In the genomic region with DNA sequence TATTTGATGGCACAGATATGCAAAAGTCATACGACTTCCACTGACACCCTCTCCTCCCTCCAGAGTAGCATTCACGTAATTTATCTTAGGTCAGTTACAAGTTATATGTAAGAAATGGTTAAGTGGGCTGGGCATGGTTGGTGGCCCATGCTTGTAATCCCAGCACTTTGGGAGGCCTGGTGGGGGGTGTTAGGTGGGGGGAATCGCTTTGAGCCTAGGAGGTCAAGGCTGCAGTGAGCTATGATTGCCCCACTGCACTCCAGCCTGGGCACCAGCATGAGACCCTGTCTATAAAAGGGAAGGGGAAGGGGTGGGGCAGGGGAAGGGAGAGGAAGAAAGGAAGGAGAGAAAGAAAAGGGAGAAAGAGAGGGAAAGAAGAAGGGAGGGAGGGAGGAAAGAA, we compare ENCODE assay signal across 17 cellular contexts.
"Had no signal": no experiment of that assay in that cellular context is flagged by ENCODE, and none has a peak within 500 bp of the region (broad histone marks: within the 10 kb centered on the region; RNA-seq: fewer than 3 reads in every experiment).

No MANE protein-coding gene starts in this region.

- H3K9me3 ChIP-seq: colonic mucosa, esophagus squamous epithelium, right atrium auricular region, stomach, testis, upper lobe of right lung had no signal

- H3K36me3 ChIP-seq: colonic mucosa, esophagus squamous epithelium, right atrium auricular region, stomach, upper lobe of right lung, WERI-Rb-1 had no signal

- H3K27ac ChIP-seq: colonic mucosa, testis, upper lobe of right lung, WERI-Rb-1 had no signal

- H3K27me3 Mint-ChIP-seq: brain, progenitor cell of endocrine pancreas had no signal

- H3K36me3 Mint-ChIP-seq: brain had no signal

- H3K4me3 ChIP-seq: colonic mucosa, upper lobe of right lung had no signal

- H3K27ac Mint-ChIP-seq: brain, progenitor cell of endocrine pancreas had no signal

- H3K4me1 ChIP-seq: testis had no signal

- H3K4me3 Mint-ChIP-seq: brain had no signal

- DNase-seq: activated CD4-positive, alpha-beta T cell treated with anti-CD3 and anti-CD28 coated beads for 4 hours; activated gamma-delta T cell; central memory CD4-positive, alpha-beta T cell; effector CD8-positive, alpha-beta T cell; esophagus squamous epithelium; glutamatergic neuron; kidney glomerular epithelial cell; stimulated activated CD4-positive, alpha-beta T cell treated with anti-CD3 and anti-CD28 coated beads, Interleukin-4, amount 100 ng/mL, for 24 hours; stomach; testis; WERI-Rb-1 had no signal

- ATAC-seq: activated naive CD4-positive, alpha-beta T cell treated with anti-CD3 and anti-CD28 coated beads, Interleukin-2, amount 50 U/mL, for 72 hours had no signal

- H3K27me3 ChIP-seq: colonic mucosa, esophagus squamous epithelium, right atrium auricular region, stomach, testis, upper lobe of right lung had no signal
